Comparison of ENCODE assay signal across 12 cellular contexts in the genomic region with DNA sequence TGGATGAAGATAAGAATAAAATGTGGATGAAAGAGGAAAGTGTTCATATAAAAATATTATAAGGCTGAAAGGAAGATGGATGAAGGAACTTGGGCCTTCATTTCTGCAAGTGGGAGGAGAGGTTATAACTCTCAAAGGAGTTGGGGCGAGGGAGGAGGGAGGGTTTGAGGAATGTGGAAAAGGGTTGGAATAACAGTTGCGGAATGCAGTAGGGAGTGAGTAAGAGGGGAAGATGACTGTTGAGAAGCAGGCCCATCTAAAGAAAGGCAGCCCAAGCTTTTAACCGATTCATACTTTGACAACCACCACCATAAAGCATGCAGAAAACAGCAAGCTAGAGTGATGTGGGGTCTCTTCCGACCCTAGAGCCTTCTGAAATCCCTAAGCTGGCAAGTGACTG. TPM values are rescaled to one million over a fixed set of nuclear protein-coding genes. Genes with fewer than 3 reads are reported as not detected.
A peak's percentile ranks its signal among the peaks of the same experiment; 100 is the strongest.
DNase-seq lines count a peak whose midpoint lies in the region; ATAC-seq and TF ChIP-seq lines count a peak whose summit lies in the region.
"Had no signal": no experiment of that assay in that cellular context is flagged by ENCODE, and none has a peak within 500 bp of the region (broad histone marks: within the 10 kb centered on the region; RNA-seq: fewer than 3 reads in every experiment).

No MANE protein-coding gene starts in this region.

- intact Hi-C loops in Right ventricle myocardium inferior (cut with DNase I): no loop called here
- intact Hi-C loops in cardiac septum (cut with DNase I): no loop called here

- TF ChIP-seq CTCF in choroid plexus epithelial cell (conservative IDR thresholded peaks at IDR 0.05; ENCODE audit: low read depth, low read length): no peak
- TF ChIP-seq CTCF in GM20000 (IDR thresholded peaks at IDR 0.05; ENCODE audit: extremely low read depth, missing control alignments): no peak

- DNase-seq in Right ventricle myocardium inferior (ENCODE audit: missing footprints): no peak
- no peak for DNase-seq in cardiac septum (ENCODE audit: low spot score)
- peak; percentile 79 for DNase-seq in choroid plexus epithelial cell (ENCODE audit: low read depth)
- peak; percentile 96 for DNase-seq in kidney glomerular epithelial cell (lab: John Stamatoyannopoulos, UW)
- DNase-seq in GM20000 (ENCODE audit: low spot score): no peak
- no peak for DNase-seq in activated CD8-positive, alpha-beta memory T cell treated with anti-CD3 and anti-CD28 coated beads for 24 hours
- DNase-seq in UCSD-AML1 (lab: John Stamatoyannopoulos, UW; ENCODE audit: unreplicated experiment): no peak
- DNase-seq: activated naive CD8-positive, alpha-beta T cell treated with anti-CD3 and anti-CD28 coated beads, Interleukin-2, amount 10 ng/mL, durations not matched to agents 7 days and 5 days; gastrocnemius medialis; GDM1; stimulated activated CD4-positive, alpha-beta T cell treated with anti-CD3 and anti-CD28 coated beads, Interleukin-2, amount 100 ng/mL, for 48 hours had no signal

- ATAC-seq in Right ventricle myocardium inferior: peak; percentile 65
- no peak for ATAC-seq in HG03159 (IDR thresholded peaks at IDR 0.05; ENCODE audit: unreplicated experiment)
- ATAC-seq: gastrocnemius medialis had no signal

- H3K4me3 ChIP-seq in choroid plexus epithelial cell (ENCODE audit: low read depth, low read length): no peak overlapping the region
- H3K4me3 ChIP-seq: gastrocnemius medialis had no signal

RNA-seq across cellular contexts. Expression of gene TM4SF4, which starts 8.3 kb away (rescaled TPM):
- total RNA-seq in Right ventricle myocardium inferior (not detected), cardiac septum (not detected)
- total RNA-seq: activated naive CD8-positive, alpha-beta T cell treated with anti-CD3 and anti-CD28 coated beads, Interleukin-2, amount 10 ng/mL, durations not matched to agents 7 days and 5 days had no signal

Comparison
In these comparisons a context has a peak if more than half of its experiments do, and no peak if none do; other contexts are left out.
1. DNase-seq: peak in choroid plexus epithelial cell (single experiment) and kidney glomerular epithelial cell (single experiment); none in Right ventricle myocardium inferior (single experiment), cardiac septum (single experiment), GM20000 (single experiment), activated CD8-positive, alpha-beta memory T cell treated with anti-CD3 and anti-CD28 coated beads for 24 hours (single experiment) and UCSD-AML1 (single experiment).